In the genomic region with DNA sequence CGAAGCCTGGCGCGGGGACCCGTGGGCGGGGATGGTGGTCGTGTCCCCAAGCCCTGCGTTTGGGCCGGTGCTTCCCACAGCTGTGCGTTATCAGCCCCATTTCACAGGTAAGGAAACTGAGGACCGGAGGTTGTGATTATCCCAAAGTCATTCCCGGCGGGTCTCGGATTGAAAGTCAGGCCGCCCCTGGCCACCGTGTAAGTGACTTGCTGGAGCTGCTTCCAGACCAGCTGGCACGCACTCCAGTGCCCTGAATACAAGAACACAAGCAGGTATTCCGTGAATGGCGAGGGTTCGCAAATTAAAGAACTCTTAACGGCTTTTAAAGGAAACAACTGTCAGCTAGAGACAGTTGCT, we compare ENCODE assay signal across 8 cellular contexts. TPM values are rescaled to one million over a fixed set of nuclear protein-coding genes. Genes with fewer than 3 reads are reported as not detected.
A peak's percentile ranks its signal among the peaks of the same experiment; 100 is the strongest.
DNase-seq lines count a peak whose midpoint lies in the region; ATAC-seq and TF ChIP-seq lines count a peak whose summit lies in the region.

No MANE protein-coding gene starts in this region.

- CTCF ChIA-PET in naive thymus-derived CD4-positive, alpha-beta T cell (lab: Charles Lee) = interaction anchor here (1.1 kb wide), 1 partner anchor 1081 kb away, joined by 3 read pairs; no protein-coding TSS in a partner anchor

- POLR2A ChIA-PET in naive thymus-derived CD4-positive, alpha-beta T cell (lab: Charles Lee) = interaction anchor here (1.1 to 1.2 kb wide), 2 partner anchors 33 to 46 kb away, joined by 4 to 5 read pairs; a partner anchor contains a TSS

- ATAC-seq in naive thymus-derived CD4-positive, alpha-beta T cell = no peak

- H3K9me3 Mint-ChIP-seq in endothelial cell (ENCODE audit: unreplicated experiment) = no peaks in the 10 kb centered on the region
- H3K9me3 Mint-ChIP-seq in naive thymus-derived CD4-positive, alpha-beta T cell = no peaks in the 10 kb centered on the region

- DNase-seq in NCI-H2171 treated with DMSO at 0.1 percent for 48 hours (lab: John Stamatoyannopoulos, UW) (peak; percentile 25), NCI-H2171 (lab: John Stamatoyannopoulos, UW) (no peak), HFF-Myc (ENCODE audit: extremely low read depth, low read depth) (no peak), RKO (ENCODE audit: low spot score) (peak; percentile 55), endothelial cell (ENCODE audit: low spot score) (no peak), T-helper 9 cell (no peak), NCI-H446 treated with DMSO at 0.1 percent for 48 hours (lab: John Stamatoyannopoulos, UW) (no peak)
- DNase-seq in naive thymus-derived CD4-positive, alpha-beta T cell = peak in 3 of 9 donors; percentile 1 to 25 (median 15)

- H3K4me1 ChIP-seq in naive thymus-derived CD4-positive, alpha-beta T cell (ENCODE audit: control insufficient read depth in 2 of 2, insufficient read depth in 2 of 2, low read length in 2 of 2) = peaks cover 0 to 13% of the 10 kb centered on the region in 2 donors

- TF ChIP-seq CTCF in HFF-Myc (IDR thresholded peaks at IDR 0.05; ENCODE audit: low read depth, low read length, missing control alignments) (no peak), endothelial cell (IDR thresholded peaks at IDR 0.05; ENCODE audit: unreplicated experiment) (no peak)

- peak overlapping the region; percentile 70 for H3K27ac Mint-ChIP-seq in endothelial cell (ENCODE audit: unreplicated experiment)
- peak overlapping the region; percentile 79 to 98 (median 91) for H3K27ac Mint-ChIP-seq in naive thymus-derived CD4-positive, alpha-beta T cell

- H3K4me1 Mint-ChIP-seq in endothelial cell (ENCODE audit: unreplicated experiment) = peaks cover 29% of the 10 kb centered on the region
- H3K4me1 Mint-ChIP-seq in naive thymus-derived CD4-positive, alpha-beta T cell = peaks cover 13 to 46% (median 37%) of the 10 kb centered on the region in 7 donors

- intact Hi-C loops in naive thymus-derived CD4-positive, alpha-beta T cell (cut with micrococcal nuclease) = loop anchor here (1.0 to 5.0 kb wide), 5 partner anchors 47 to 1080 kb away; a partner anchor contains a TSS

- peak overlapping the region; percentile 96 for H3K27ac ChIP-seq in naive thymus-derived CD4-positive, alpha-beta T cell (ENCODE audit: low read depth, low read length)

- H3K36me3 Mint-ChIP-seq in endothelial cell (ENCODE audit: low read depth, unreplicated experiment) = peaks cover 5% of the 10 kb centered on the region
- H3K36me3 Mint-ChIP-seq in naive thymus-derived CD4-positive, alpha-beta T cell = peaks cover 0 to 3% (median 0%) of the 10 kb centered on the region in 5 donors

- peaks cover 0 to 6% (median 0%) of the 10 kb centered on the region in 3 experiments for H3K36me3 ChIP-seq in naive thymus-derived CD4-positive, alpha-beta T cell (ENCODE audit: control insufficient read depth in 2 of 3, insufficient read depth in 3 of 3, low read length in 3 of 3)

- peaks cover 6% of the 10 kb centered on the region for H3K27me3 Mint-ChIP-seq in endothelial cell (ENCODE audit: unreplicated experiment)
- no peaks in the 10 kb centered on the region for H3K27me3 Mint-ChIP-seq in naive thymus-derived CD4-positive, alpha-beta T cell

- H3K9me3 ChIP-seq in naive thymus-derived CD4-positive, alpha-beta T cell (ENCODE audit: control insufficient read depth in 2 of 3, low read length in 3 of 3) = no peaks in the 10 kb centered on the region

- H3K27me3 ChIP-seq in naive thymus-derived CD4-positive, alpha-beta T cell (ENCODE audit: control insufficient read depth in 2 of 2, insufficient read depth in 2 of 2, low read length in 2 of 2) = no peaks in the 10 kb centered on the region

- peak overlapping the region; percentile 92 for H3K4me3 ChIP-seq in HFF-Myc (replicated peaks; ENCODE audit: low read depth, low read length)
- peak overlapping the region; percentile 65 for H3K4me3 ChIP-seq in naive thymus-derived CD4-positive, alpha-beta T cell (ENCODE audit: low read length)

- peak overlapping the region; percentile 82 for H3K4me3 Mint-ChIP-seq in endothelial cell (ENCODE audit: unreplicated experiment)
- peak overlapping the region; percentile 88 to 96 (median 92) for H3K4me3 Mint-ChIP-seq in naive thymus-derived CD4-positive, alpha-beta T cell

RNA-seq across cellular contexts. Expression of a gene that starts 0.7 kb away (rescaled TPM):
- 36.0 TPM for total RNA-seq in endothelial cell (ENCODE audit: unreplicated experiment)
- total RNA-seq in naive thymus-derived CD4-positive, alpha-beta T cell = 10 to 100 TPM; 23.0 to 26.6 (median 26.2) TPM
- polyA plus RNA-seq in naive thymus-derived CD4-positive, alpha-beta T cell = 10 to 100 TPM; 22.4 to 29.9 TPM

RNA-seq across cellular contexts. Expression of a gene that starts 46.5 kb away (rescaled TPM):
- total RNA-seq in endothelial cell (ENCODE audit: unreplicated experiment) = 78.3 TPM
- 10 to 100 TPM; 34.7 to 87.2 (median 69.4) TPM for total RNA-seq in naive thymus-derived CD4-positive, alpha-beta T cell
- polyA plus RNA-seq in naive thymus-derived CD4-positive, alpha-beta T cell = 10 to 100 TPM; 41.5 to 57.0 TPM

Comparison
In these comparisons a context has a peak if more than half of its experiments do, and no peak if none do; other contexts are left out.
1. DNase-seq: peak in NCI-H2171 treated with DMSO at 0.1 percent for 48 hours (single experiment) and RKO (single experiment); none in NCI-H2171 (single experiment), HFF-Myc (single experiment), endothelial cell (single experiment), T-helper 9 cell (single experiment) and NCI-H446 treated with DMSO at 0.1 percent for 48 hours (single experiment).